8 cellular contexts compared by ENCODE assay signal in the genomic region with DNA sequence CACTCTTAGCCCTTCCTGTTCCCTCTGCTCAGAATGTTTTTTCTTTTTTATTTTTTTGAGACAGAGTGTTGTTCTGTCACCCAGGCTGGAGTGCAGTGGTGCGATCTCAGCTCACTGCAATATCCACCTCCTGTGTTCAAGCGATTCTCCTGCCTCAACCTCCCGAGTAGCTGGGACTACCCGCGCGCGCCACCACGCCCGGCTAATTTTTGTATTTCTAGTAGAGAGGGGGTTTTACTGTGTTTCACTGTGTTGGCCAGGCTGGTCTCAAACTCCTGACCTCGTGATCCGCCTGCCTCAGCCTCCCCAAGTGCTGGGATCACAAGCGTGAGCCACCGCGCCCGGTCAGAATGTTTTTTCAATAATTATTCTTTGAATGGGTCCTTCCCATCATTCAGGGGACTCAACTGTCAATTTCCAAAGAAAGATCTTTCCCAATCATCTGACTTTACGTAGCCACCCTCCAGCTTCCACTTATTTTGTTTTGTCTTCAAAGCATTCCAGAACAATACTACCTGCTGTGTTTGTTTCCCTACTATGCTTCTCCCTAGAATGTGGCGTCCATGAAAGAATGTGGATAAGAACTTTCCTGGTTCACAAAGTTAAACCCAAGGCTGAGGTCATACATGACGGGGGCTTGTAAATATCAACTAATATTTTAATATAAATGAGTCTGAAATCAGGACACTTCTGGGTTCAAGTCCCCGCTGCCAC. TPM values are rescaled to one million over a fixed set of nuclear protein-coding genes. Genes with fewer than 3 reads are reported as not detected.
DNase-seq lines count a peak whose midpoint lies in the region; ATAC-seq lines count a peak whose summit lies in the region.

No MANE protein-coding gene starts in this region.

- peak overlapping the region; percentile 90 for H3K9ac ChIP-seq in HUES6 (ENCODE audit: low read length)
- H3K9ac ChIP-seq in iPS-15b (ENCODE audit: low read depth, low read length) = peak overlapping the region; percentile 99

- peak overlapping the region; percentile 96 to 98 for H3K4me3 Mint-ChIP-seq in stimulated activated naive B cell treated with anti-CD40 and anti-IgM and Interleukin-4, amounts not matched to agents 10 μg/mL and 1 μg/mL and 100 μg/mL, for 72 hours

- H3K27me3 Mint-ChIP-seq in stimulated activated naive B cell treated with anti-CD40 and anti-IgM and Interleukin-4, amounts not matched to agents 10 μg/mL and 1 μg/mL and 100 μg/mL, for 72 hours = no peaks in the 10 kb centered on the region

- peak overlapping the region; percentile 84 for H3K4me3 ChIP-seq in HUES6 (ENCODE audit: low read depth, low read length)
- H3K4me3 ChIP-seq in iPS-15b (ENCODE audit: low read depth, low read length) = peak overlapping the region; percentile 99

- DNase-seq in activated naive CD4-positive, alpha-beta T cell treated with anti-CD3 and anti-CD28 coated beads, Interleukin-2, amount 50 U/mL, for 72 hours (ENCODE audit: low spot score in 2 of 2) = no peak
- no peak for DNase-seq in stimulated activated naive B cell treated with anti-CD40 and anti-IgM and Interleukin-4, amounts not matched to agents 10 μg/mL and 1 μg/mL and 100 μg/mL, for 72 hours
- no peak for DNase-seq in HUDEP-2 (lab: John Stamatoyannopoulos, UW; ENCODE audit: unreplicated experiment in 76 of 76)
- DNase-seq in AG08395 (ENCODE audit: low spot score) = no peak

- H3K4me1 ChIP-seq in HUES6 (ENCODE audit: control insufficient read depth, insufficient read depth, low read length) (peaks cover 17% of the 10 kb centered on the region), iPS-15b (ENCODE audit: control insufficient read depth, insufficient read depth, low read length) (peaks cover 8% of the 10 kb centered on the region)

- H3K27ac Mint-ChIP-seq in activated naive CD4-positive, alpha-beta T cell treated with anti-CD3 and anti-CD28 coated beads, Interleukin-2, amount 50 U/mL, for 72 hours = peak overlapping the region; percentile 96 to 100
- peak overlapping the region; percentile 99 for H3K27ac Mint-ChIP-seq in stimulated activated naive B cell treated with anti-CD40 and anti-IgM and Interleukin-4, amounts not matched to agents 10 μg/mL and 1 μg/mL and 100 μg/mL, for 72 hours

- H3K36me3 ChIP-seq in HUES6 (ENCODE audit: control insufficient read depth, insufficient read depth, low read length) = peaks cover 41% of the 10 kb centered on the region
- peaks cover 34% of the 10 kb centered on the region for H3K36me3 ChIP-seq in iPS-15b (ENCODE audit: control insufficient read depth, insufficient read depth, low read length)

- H3K9me3 ChIP-seq in HUES6 (ENCODE audit: control insufficient read depth, insufficient read depth, low read depth, low read length) = no peaks in the 10 kb centered on the region
- H3K9me3 ChIP-seq in iPS-15b (ENCODE audit: control insufficient read depth, insufficient read depth, low read length) = no peaks in the 10 kb centered on the region

- H3K27me3 ChIP-seq in HUES6 (ENCODE audit: control insufficient read depth, insufficient read depth, low read length) (no peaks in the 10 kb centered on the region), iPS-15b (ENCODE audit: control insufficient read depth, insufficient read depth, low read length) (no peaks in the 10 kb centered on the region)

- no peaks in the 10 kb centered on the region for H3K9me3 Mint-ChIP-seq in activated naive CD4-positive, alpha-beta T cell treated with anti-CD3 and anti-CD28 coated beads, Interleukin-2, amount 50 U/mL, for 72 hours
- H3K9me3 Mint-ChIP-seq in stimulated activated naive B cell treated with anti-CD40 and anti-IgM and Interleukin-4, amounts not matched to agents 10 μg/mL and 1 μg/mL and 100 μg/mL, for 72 hours = no peaks in the 10 kb centered on the region

- H3K27ac ChIP-seq in HUES6 (ENCODE audit: low read depth, low read length) = peak overlapping the region; percentile 94

- peaks cover 15 to 41% of the 10 kb centered on the region in 2 donors for H3K4me1 Mint-ChIP-seq in stimulated activated naive B cell treated with anti-CD40 and anti-IgM and Interleukin-4, amounts not matched to agents 10 μg/mL and 1 μg/mL and 100 μg/mL, for 72 hours

- H3K36me3 Mint-ChIP-seq in activated naive CD4-positive, alpha-beta T cell treated with anti-CD3 and anti-CD28 coated beads, Interleukin-2, amount 50 U/mL, for 72 hours = peaks cover 28 to 39% of the 10 kb centered on the region in 2 donors
- peaks cover 26 to 56% of the 10 kb centered on the region in 2 donors for H3K36me3 Mint-ChIP-seq in stimulated activated naive B cell treated with anti-CD40 and anti-IgM and Interleukin-4, amounts not matched to agents 10 μg/mL and 1 μg/mL and 100 μg/mL, for 72 hours

- ATAC-seq in activated naive CD4-positive, alpha-beta T cell treated with anti-CD3 and anti-CD28 coated beads, Interleukin-2, amount 50 U/mL, for 72 hours = no peak
- no peak for ATAC-seq in stimulated activated naive B cell treated with anti-CD40 and anti-IgM and Interleukin-4, amounts not matched to agents 10 μg/mL and 1 μg/mL and 100 μg/mL, for 72 hours (replicated peaks)
- ATAC-seq in HG03159 (IDR thresholded peaks at IDR 0.05; ENCODE audit: unreplicated experiment) = no peak
- no peak for ATAC-seq in HG02973 (IDR thresholded peaks at IDR 0.05; ENCODE audit: unreplicated experiment)

RNA-seq across cellular contexts. Expression of gene NDUFA7, which starts 1.2 kb away (rescaled TPM):
- total RNA-seq in activated naive CD4-positive, alpha-beta T cell treated with anti-CD3 and anti-CD28 coated beads, Interleukin-2, amount 50 U/mL, for 72 hours = 10 to 100 TPM; 54.5 to 73.1 TPM

RNA-seq across cellular contexts. Expression of gene RPS28, which starts 1.3 kb away (rescaled TPM):
- 1,000 to 10,000 TPM; 2,643 to 2,829 TPM for total RNA-seq in activated naive CD4-positive, alpha-beta T cell treated with anti-CD3 and anti-CD28 coated beads, Interleukin-2, amount 50 U/mL, for 72 hours

RNA-seq across cellular contexts. Expression of gene CD320, which starts 11.8 kb away (rescaled TPM):
- 10 to 100 TPM; 46.1 to 49.7 TPM for total RNA-seq in activated naive CD4-positive, alpha-beta T cell treated with anti-CD3 and anti-CD28 coated beads, Interleukin-2, amount 50 U/mL, for 72 hours

RNA-seq across cellular contexts. Expression of gene KANK3, which starts 23.1 kb away (rescaled TPM):
- 1 to 10 TPM; 1.5 to 1.7 TPM for total RNA-seq in activated naive CD4-positive, alpha-beta T cell treated with anti-CD3 and anti-CD28 coated beads, Interleukin-2, amount 50 U/mL, for 72 hours

RNA-seq across cellular contexts. Expression of gene ANGPTL4, which starts 44.0 kb away (rescaled TPM):
- 1 to 10 TPM in 1 of 2 donors, not detected in 1; 9.5 TPM for total RNA-seq in activated naive CD4-positive, alpha-beta T cell treated with anti-CD3 and anti-CD28 coated beads, Interleukin-2, amount 50 U/mL, for 72 hours
